In genomic region chr7:99617187-99617781, GRCh38 we compare ENCODE assay signal across 8 cellular contexts. TPM values are rescaled to one million over a fixed set of nuclear protein-coding genes. Genes with fewer than 3 reads are reported as not detected.
DNase-seq lines count a peak whose midpoint lies in the region; ATAC-seq, FAIRE-seq and TF ChIP-seq lines count a peak whose summit lies in the region.

No MANE protein-coding gene starts in this region.

- H3K4me1 ChIP-seq in RWPE2 (ENCODE audit: insufficient read depth, poor library complexity, severe bottlenecking) (peaks cover 24% of the 10 kb centered on the region), small intestine (ENCODE audit: control insufficient read depth in 2 of 2, insufficient read depth in 1 of 2, low read depth in 1 of 2, low read length in 1 of 2) (peaks cover 0 to 4% of the 10 kb centered on the region in 2 donors)

- H3K27me3 ChIP-seq in RWPE2 (ENCODE audit: insufficient read depth, poor library complexity, severe bottlenecking) (no peaks in the 10 kb centered on the region), small intestine (ENCODE audit: control insufficient read depth in 2 of 2, insufficient read depth in 2 of 2, low read length in 2 of 2) (no peaks in the 10 kb centered on the region)

- peaks cover 44% of the 10 kb centered on the region for H3K36me3 Mint-ChIP-seq in activated CD4-positive, alpha-beta T cell treated with anti-CD3 and anti-CD28 coated beads for 36 hours (ENCODE audit: low read depth)

- peak overlapping the region; percentile 92 for H3K4me3 Mint-ChIP-seq in activated CD4-positive, alpha-beta T cell treated with anti-CD3 and anti-CD28 coated beads for 36 hours

- 8 to 14% (median 14%) methylated on average over 22 of the region's 22 CpGs for WGBS in small intestine, 3 donors

- FAIRE-seq in small intestine (lab: Jason Lieb, UNC) = no peak

- H3K27me3 Mint-ChIP-seq in activated CD4-positive, alpha-beta T cell treated with anti-CD3 and anti-CD28 coated beads for 36 hours = no peaks in the 10 kb centered on the region

- DNase-seq in activated CD4-positive, alpha-beta T cell treated with anti-CD3 and anti-CD28 coated beads for 36 hours = no peak
- DNase-seq in activated CD4-positive, alpha-beta T cell treated with anti-CD3 and anti-CD28 coated beads for 1 hour = no peak
- DNase-seq in RWPE2 (ENCODE audit: low spot score) = no peak
- DNase-seq in fibroblast of the aortic adventitia (ENCODE audit: low read depth) = no peak
- DNase-seq in small intestine = no peak
- no peak for DNase-seq in retina
- no peak for DNase-seq in GM10266 (ENCODE audit: extremely low spot score)

- H3K27ac ChIP-seq in RWPE2 (ENCODE audit: poor library complexity, severe bottlenecking) (peak overlapping the region; percentile 88), small intestine (ENCODE audit: low read depth in 1 of 2, low read length in 1 of 2) (peak overlapping the region; percentile 73 to 84)

- H3K9me3 ChIP-seq in RWPE2 (ENCODE audit: severe bottlenecking) = no peaks in the 10 kb centered on the region
- H3K9me3 ChIP-seq in small intestine (ENCODE audit: control insufficient read depth, low read depth) = no peaks in the 10 kb centered on the region

- H3K9me3 Mint-ChIP-seq in activated CD4-positive, alpha-beta T cell treated with anti-CD3 and anti-CD28 coated beads for 36 hours (ENCODE audit: low read depth) = no peaks in the 10 kb centered on the region

- TF ChIP-seq CTCF in RWPE2 (IDR thresholded peaks at IDR 0.05; ENCODE audit: poor library complexity, severe bottlenecking) (no peak), fibroblast of the aortic adventitia (IDR thresholded peaks at IDR 0.05; ENCODE audit: insufficient read depth, low read length) (no peak), GM10266 (IDR thresholded peaks at IDR 0.05; ENCODE audit: control insufficient read depth, insufficient read depth, low read depth, missing control alignments) (no peak)

- H3K4me3 ChIP-seq in RWPE2 (ENCODE audit: severe bottlenecking) = peak overlapping the region; percentile 97
- peak overlapping the region; percentile 99 for H3K4me3 ChIP-seq in fibroblast of the aortic adventitia (ENCODE audit: low read depth, low read length)
- peak overlapping the region; percentile 91 to 92 for H3K4me3 ChIP-seq in small intestine (ENCODE audit: low read depth in 1 of 2, low read length in 2 of 2)

- peaks cover 43% of the 10 kb centered on the region for H3K36me3 ChIP-seq in RWPE2 (ENCODE audit: low read depth)
- H3K36me3 ChIP-seq in small intestine (ENCODE audit: control insufficient read depth in 2 of 2, insufficient read depth in 2 of 2, low read length in 2 of 2) = peaks cover 7 to 9% of the 10 kb centered on the region in 2 donors

- no peak for ATAC-seq in activated CD4-positive, alpha-beta T cell treated with anti-CD3 and anti-CD28 coated beads for 36 hours
- ATAC-seq in RWPE2 (ENCODE audit: low read depth) = peak; percentile 40; the same call in 1 of the 3 replicates
- ATAC-seq in HG03175 (IDR thresholded peaks at IDR 0.05; ENCODE audit: unreplicated experiment) = no peak

- POLR2A ChIA-PET in activated CD4-positive, alpha-beta T cell treated with anti-CD3 and anti-CD28 coated beads for 36 hours (lab: Charles Lee) = interaction anchor here (0.6 to 1.3 kb wide), 3 partner anchors 14 to 216 kb away, joined by 3 to 6 read pairs (median 4); partner anchors contain the start of gene ZKSCAN5

- peak overlapping the region; percentile 96 for H3K27ac Mint-ChIP-seq in activated CD4-positive, alpha-beta T cell treated with anti-CD3 and anti-CD28 coated beads for 36 hours

- CTCF ChIA-PET in activated CD4-positive, alpha-beta T cell treated with anti-CD3 and anti-CD28 coated beads for 36 hours (lab: Charles Lee) = interaction anchor here (0.8 to 2.6 kb wide), 4 partner anchors 15 to 235 kb away, joined by 3 to 7 read pairs (median 4); no protein-coding TSS in a partner anchor

- intact Hi-C loops in activated CD4-positive, alpha-beta T cell treated with anti-CD3 and anti-CD28 coated beads for 36 hours (cut with DNase I, micrococcal nuclease) = loop anchor here (2.0 to 10.0 kb wide), 5 partner anchors 36 to 468 kb away; partner anchors contain the start of genes COPS6 (in 1 of the 2), ZKSCAN1 (in 1 of the 2), ZKSCAN5 (in 1 of the 2) and ZNF3 (in 1 of the 2)

- H3K4me1 Mint-ChIP-seq in activated CD4-positive, alpha-beta T cell treated with anti-CD3 and anti-CD28 coated beads for 36 hours = peaks cover 49% of the 10 kb centered on the region

RNA-seq across cellular contexts. Expression of gene ZSCAN25, which starts 0.5 kb away (rescaled TPM):
- 10 to 100 TPM; 20.5 to 25.2 TPM for total RNA-seq in activated CD4-positive, alpha-beta T cell treated with anti-CD3 and anti-CD28 coated beads for 36 hours
- 8.1 and 22.0 TPM in 2 replicates for total RNA-seq in fibroblast of the aortic adventitia (ENCODE audit: low replicate concordance)
- 1 to 10 TPM; 4.5 to 5.2 (median 5.1) TPM for polyA plus RNA-seq in small intestine

RNA-seq across cellular contexts. Expression of gene TMEM225B, which starts 19.2 kb away (rescaled TPM):
- under 1 TPM; 0.57 to 0.58 TPM for total RNA-seq in activated CD4-positive, alpha-beta T cell treated with anti-CD3 and anti-CD28 coated beads for 36 hours
- 0.54 TPM in 1 of 2 replicates, not detected in the other for total RNA-seq in fibroblast of the aortic adventitia (ENCODE audit: low replicate concordance)
- under 1 TPM in 1 of 3 donors, not detected in 2; 0.45 TPM for polyA plus RNA-seq in small intestine

RNA-seq across cellular contexts. Expression of gene ZNF655, which starts 58.8 kb away (rescaled TPM):
- 10 to 100 TPM; 51.1 to 52.0 TPM for total RNA-seq in activated CD4-positive, alpha-beta T cell treated with anti-CD3 and anti-CD28 coated beads for 36 hours
- 54.2 and 76.0 TPM in 2 replicates for total RNA-seq in fibroblast of the aortic adventitia (ENCODE audit: low replicate concordance)
- 10 to 100 TPM; 33.7 to 56.1 (median 48.9) TPM for polyA plus RNA-seq in small intestine
